33 cellular contexts compared by ENCODE assay signal in the genomic region with DNA sequence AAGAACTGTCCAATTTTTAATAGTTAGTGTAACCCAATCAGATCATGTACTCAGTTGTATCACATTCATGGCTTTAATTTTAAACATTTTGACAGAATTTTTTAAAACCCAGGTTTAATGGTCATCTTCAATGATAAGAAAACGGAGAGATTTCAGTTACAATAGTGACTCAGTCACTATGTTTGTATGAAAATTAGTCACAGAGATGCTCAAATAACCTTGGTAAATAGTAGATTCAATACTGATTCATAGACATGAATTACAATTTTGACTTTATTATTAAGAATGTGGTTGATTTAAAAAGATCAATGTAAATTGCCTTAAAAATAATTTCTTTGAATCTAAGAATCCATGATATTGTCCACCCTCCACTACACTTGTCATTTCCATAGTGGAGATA.
"Had no signal": no experiment of that assay in that cellular context is flagged by ENCODE, and none has a peak within 500 bp of the region (broad histone marks: within the 10 kb centered on the region; RNA-seq: fewer than 3 reads in every experiment).

No MANE protein-coding gene starts in this region.

- H3K4me3 ChIP-seq: adrenal gland, body of pancreas, breast epithelium, cardiac muscle cell, colonic mucosa had no signal

- FAIRE-seq: astrocyte had no signal

- H3K36me3 ChIP-seq: adrenal gland, brain microvascular endothelial cell, breast epithelium, cardiac muscle cell, colonic mucosa had no signal

- H3K27me3 ChIP-seq: adrenal gland, body of pancreas, brain microvascular endothelial cell, breast epithelium, cardiac muscle cell, colonic mucosa had no signal

- H3K27ac ChIP-seq: adrenal gland, body of pancreas, brain microvascular endothelial cell, breast epithelium, cardiac muscle cell, colonic mucosa, VCaP had no signal

- H3K9me3 ChIP-seq: adrenal gland, body of pancreas, breast epithelium, colonic mucosa had no signal

- DNase-seq: activated B cell treated with CpG ODN at 0.5 μM for 24 hours; activated CD4-positive, alpha-beta memory T cell treated with anti-CD3 and anti-CD28 coated beads for 36 hours; activated CD4-positive, alpha-beta T cell treated with anti-CD3 and anti-CD28 coated beads for 4 hours; activated CD4-positive, alpha-beta T cell treated with anti-CD3 and anti-CD28 coated beads, Interleukin-2, amount 10 ng/mL, durations not matched to agents 24 days and 14 days; activated CD4-positive, alpha-beta T cell treated with anti-CD3 and anti-CD28 coated beads, Interleukin-2, amount 50 U/mL, for 1 hour; activated CD4-positive, alpha-beta T cell treated with anti-CD3 and anti-CD28 coated beads, Interleukin-2, amount 50 U/mL, for 4 hours; activated CD4-positive, CD25-positive, alpha-beta regulatory T cell treated with anti-CD3 and anti-CD28 coated beads, Interleukin-2, amount 50 U/mL, for 72 hours; activated CD8-positive, alpha-beta memory T cell treated with anti-CD3 and anti-CD28 coated beads, Interleukin-2, amount 50 U/mL, for 4 hours; activated CD8-positive, alpha-beta T cell treated with anti-CD3 and anti-CD28 coated beads for 36 hours; activated effector memory CD4-positive, alpha-beta T cell treated with anti-CD3 and anti-CD28 coated beads, Interleukin-2, amount 50 U/mL, for 16 hours; activated gamma-delta T cell treated with Interleukin-2 at 50 U/mL for 16 hours; activated naive CD4-positive, alpha-beta T cell; activated naive CD4-positive, alpha-beta T cell treated with anti-CD3 and anti-CD28 coated beads for 36 hours; activated naive CD4-positive, alpha-beta T cell treated with anti-CD3 and anti-CD28 coated beads, Interleukin-2, amount 50 U/mL, for 16 hours; activated naive CD8-positive, alpha-beta T cell treated with anti-CD3 and anti-CD28 coated beads for 36 hours; activated T-cell treated with anti-CD3 and anti-CD28 coated beads for 4 hours; activated T-cell treated with anti-CD3 and anti-CD28 coated beads, Interleukin-2, amount 50 U/mL, for 1 hour; activated T-cell treated with anti-CD3 and anti-CD28 coated beads, Interleukin-2, amount 50 U/mL, for 4 hours; activated T-cell treated with anti-CD3 and anti-CD28 coated beads, Interleukin-2, amount 50 U/mL, for 72 hours; adrenal gland; amniotic stem cell; aorta; body of pancreas; brain microvascular endothelial cell; caudate nucleus; cerebellar nuclear complex; colonic mucosa; T-helper 2 cell; T-helper 9 cell had no signal

- H3K4me1 ChIP-seq: adrenal gland, body of pancreas, breast epithelium, colonic mucosa had no signal
